In genomic region chr18:59501876-59502221, GRCh38 we compare ENCODE assay signal across 2 cellular contexts.
TF ChIP-seq lines count a peak whose summit lies in the region.

No MANE protein-coding gene starts in this region.

TF ChIP-seq in HEK293, 187 proteins besides CTCF, POLR2A, EP300 and RAD21 (continued from another document):
- TF ChIP-seq ZBTB49 (tag by site-specific recombination; IDR thresholded peaks at IDR 0.05; ENCODE audit: low read depth): no peak
- peak; percentile 74 for TF ChIP-seq GLIS1 (tag by site-specific recombination; IDR thresholded peaks at IDR 0.05)
- TF ChIP-seq SCRT2 (tag by site-specific recombination; IDR thresholded peaks at IDR 0.05): no peak
- peak; percentile 63; the same call in 1 of the 2 replicates for TF ChIP-seq ZFHX2 (tag by site-specific recombination; conservative IDR thresholded peaks at IDR 0.05)
- TF ChIP-seq EGR2 (tag by site-specific recombination; IDR thresholded peaks at IDR 0.05; ENCODE audit: low read depth): peak; percentile 48; the same call in 1 of the 2 replicates

TF ChIP-seq in SK-N-SH, 30 proteins besides CTCF, POLR2A, EP300 and RAD21 (continued from another document):
- TF ChIP-seq, protein P1, sequence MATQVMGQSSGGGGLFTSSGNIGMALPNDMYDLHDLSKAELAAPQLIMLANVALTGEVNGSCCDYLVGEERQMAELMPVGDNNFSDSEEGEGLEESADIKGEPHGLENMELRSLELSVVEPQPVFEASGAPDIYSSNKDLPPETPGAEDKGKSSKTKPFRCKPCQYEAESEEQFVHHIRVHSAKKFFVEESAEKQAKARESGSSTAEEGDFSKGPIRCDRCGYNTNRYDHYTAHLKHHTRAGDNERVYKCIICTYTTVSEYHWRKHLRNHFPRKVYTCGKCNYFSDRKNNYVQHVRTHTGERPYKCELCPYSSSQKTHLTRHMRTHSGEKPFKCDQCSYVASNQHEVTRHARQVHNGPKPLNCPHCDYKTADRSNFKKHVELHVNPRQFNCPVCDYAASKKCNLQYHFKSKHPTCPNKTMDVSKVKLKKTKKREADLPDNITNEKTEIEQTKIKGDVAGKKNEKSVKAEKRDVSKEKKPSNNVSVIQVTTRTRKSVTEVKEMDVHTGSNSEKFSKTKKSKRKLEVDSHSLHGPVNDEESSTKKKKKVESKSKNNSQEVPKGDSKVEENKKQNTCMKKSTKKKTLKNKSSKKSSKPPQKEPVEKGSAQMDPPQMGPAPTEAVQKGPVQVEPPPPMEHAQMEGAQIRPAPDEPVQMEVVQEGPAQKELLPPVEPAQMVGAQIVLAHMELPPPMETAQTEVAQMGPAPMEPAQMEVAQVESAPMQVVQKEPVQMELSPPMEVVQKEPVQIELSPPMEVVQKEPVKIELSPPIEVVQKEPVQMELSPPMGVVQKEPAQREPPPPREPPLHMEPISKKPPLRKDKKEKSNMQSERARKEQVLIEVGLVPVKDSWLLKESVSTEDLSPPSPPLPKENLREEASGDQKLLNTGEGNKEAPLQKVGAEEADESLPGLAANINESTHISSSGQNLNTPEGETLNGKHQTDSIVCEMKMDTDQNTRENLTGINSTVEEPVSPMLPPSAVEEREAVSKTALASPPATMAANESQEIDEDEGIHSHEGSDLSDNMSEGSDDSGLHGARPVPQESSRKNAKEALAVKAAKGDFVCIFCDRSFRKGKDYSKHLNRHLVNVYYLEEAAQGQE (IDR thresholded peaks at IDR 0.05; ENCODE audit: low read depth, low read length): no peak
- TF ChIP-seq RFX5 (IDR thresholded peaks at IDR 0.05; ENCODE audit: low read length) (no peak), RXRA (IDR thresholded peaks at IDR 0.05; ENCODE audit: borderline replicate concordance, low read depth) (no peak), SIN3A (IDR thresholded peaks at IDR 0.05; ENCODE audit: borderline replicate concordance, low read depth, low read length) (no peak), TAF1 (IDR thresholded peaks at IDR 0.05; ENCODE audit: borderline replicate concordance, low read depth, low read length) (no peak), JUND (IDR thresholded peaks at IDR 0.05) (no peak), POLR2AphosphoS5 (IDR thresholded peaks at IDR 0.05; ENCODE audit: low read depth, low read length) (no peak), TEAD4 (IDR thresholded peaks at IDR 0.05; ENCODE audit: borderline replicate concordance, insufficient read depth) (no peak), MEF2A (IDR thresholded peaks at IDR 0.05; ENCODE audit: borderline replicate concordance, low read depth) (no peak), PBX3 (IDR thresholded peaks at IDR 0.05) (no peak), CHD2 (IDR thresholded peaks at IDR 0.05; ENCODE audit: low read length, partially characterized antibody) (no peak), NRF1 (IDR thresholded peaks at IDR 0.05; ENCODE audit: low read depth, low read length) (no peak), USF1 (IDR thresholded peaks at IDR 0.05; ENCODE audit: borderline replicate concordance, low read depth) (no peak), EZH2phosphoT487 (IDR thresholded peaks at IDR 0.05; ENCODE audit: borderline replicate concordance, low read depth) (no peak), FOXJ3 (CRISPR knock-in tag; IDR thresholded peaks at IDR 0.05) (no peak)
- TF ChIP-seq, protein P2, sequence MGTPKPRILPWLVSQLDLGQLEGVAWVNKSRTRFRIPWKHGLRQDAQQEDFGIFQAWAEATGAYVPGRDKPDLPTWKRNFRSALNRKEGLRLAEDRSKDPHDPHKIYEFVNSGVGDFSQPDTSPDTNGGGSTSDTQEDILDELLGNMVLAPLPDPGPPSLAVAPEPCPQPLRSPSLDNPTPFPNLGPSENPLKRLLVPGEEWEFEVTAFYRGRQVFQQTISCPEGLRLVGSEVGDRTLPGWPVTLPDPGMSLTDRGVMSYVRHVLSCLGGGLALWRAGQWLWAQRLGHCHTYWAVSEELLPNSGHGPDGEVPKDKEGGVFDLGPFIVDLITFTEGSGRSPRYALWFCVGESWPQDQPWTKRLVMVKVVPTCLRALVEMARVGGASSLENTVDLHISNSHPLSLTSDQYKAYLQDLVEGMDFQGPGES (IDR thresholded peaks at IDR 0.05; ENCODE audit: low read depth, low read length): no peak
- TF ChIP-seq, protein P3, sequence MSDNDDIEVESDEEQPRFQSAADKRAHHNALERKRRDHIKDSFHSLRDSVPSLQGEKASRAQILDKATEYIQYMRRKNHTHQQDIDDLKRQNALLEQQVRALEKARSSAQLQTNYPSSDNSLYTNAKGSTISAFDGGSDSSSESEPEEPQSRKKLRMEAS (IDR thresholded peaks at IDR 0.05; ENCODE audit: low read depth): no peak
